1 cellular context compared by ENCODE assay signal in genomic region chr2:169828141-169828811, GRCh38.
TF ChIP-seq lines count a peak whose summit lies in the region.

No MANE protein-coding gene starts in this region.

TF ChIP-seq in SK-N-SH, 30 proteins besides CTCF, POLR2A, EP300 and RAD21 (continued from another document):
- no peak for TF ChIP-seq FOSL2 (IDR thresholded peaks at IDR 0.05; ENCODE audit: borderline replicate concordance, low read depth)
- TF ChIP-seq EZH2phosphoT487 (IDR thresholded peaks at IDR 0.05; ENCODE audit: borderline replicate concordance, low read depth) = no peak
